ENCODE assay signal across 20 cellular contexts in the genomic region with DNA sequence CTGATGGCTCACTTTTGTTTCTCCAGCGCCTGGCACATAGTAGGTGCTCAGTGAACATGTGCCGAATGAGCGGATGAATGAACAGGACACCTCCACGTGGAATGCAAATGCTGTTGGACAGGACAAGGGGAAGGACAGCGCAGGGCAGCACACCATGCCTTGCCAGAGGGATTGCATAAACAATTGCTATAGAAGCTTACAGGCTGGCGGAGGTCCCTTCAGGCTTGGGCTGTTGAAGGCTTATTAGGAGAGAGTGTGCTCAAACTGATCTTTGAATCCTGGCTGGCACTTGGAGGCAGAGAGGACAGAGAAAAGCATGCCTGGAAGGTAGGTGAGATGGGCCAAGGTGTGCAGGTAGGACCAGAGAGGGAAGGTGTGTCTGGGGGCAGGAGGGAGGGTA. TPM values are rescaled to one million over a fixed set of nuclear protein-coding genes. Genes with fewer than 3 reads are reported as not detected.
DNase-seq lines count a peak whose midpoint lies in the region; ATAC-seq, FAIRE-seq and TF ChIP-seq lines count a peak whose summit lies in the region.
"Had no signal": no experiment of that assay in that cellular context is flagged by ENCODE, and none has a peak within 500 bp of the region (broad histone marks: within the 10 kb centered on the region; RNA-seq: fewer than 3 reads in every experiment).

No MANE protein-coding gene starts in this region.

- no peak overlapping the region for H2BK5ac ChIP-seq in IMR-90 (ENCODE audit: low read depth, low read length, poor library complexity, severe bottlenecking)

- TF ChIP-seq CTCF in IMR-90 (conservative IDR thresholded peaks at IDR 0.05; ENCODE audit: low read depth, low read length) (no peak), endodermal cell (conservative IDR thresholded peaks at IDR 0.05) (no peak), stomach (IDR thresholded peaks at IDR 0.05) (no peak)

- H3K4me3 ChIP-seq in IMR-90 (ENCODE audit: insufficient read depth, low read depth, low read length): no peak overlapping the region
- no peak overlapping the region for H3K4me3 ChIP-seq in endodermal cell (ENCODE audit: low read length)
- no peak overlapping the region for H3K4me3 ChIP-seq in stomach
- H3K4me3 ChIP-seq: BLaER1 had no signal

- peak overlapping the region; percentile 48 for H2AFZ ChIP-seq in IMR-90 (replicated peaks; ENCODE audit: low read length, poor library complexity)

- no peak overlapping the region for H3K27ac Mint-ChIP-seq in endodermal cell
- no peak overlapping the region for H3K27ac Mint-ChIP-seq in activated CD4-positive, alpha-beta memory T cell treated with anti-CD3 and anti-CD28 coated beads, Interleukin-2, amount 10 ng/mL, durations not matched to agents 7 days and 5 days
- H3K27ac Mint-ChIP-seq: CD8-positive, alpha-beta memory T cell; IgD-negative memory B cell had no signal

- H2AK9ac ChIP-seq in IMR-90 (replicated peaks; ENCODE audit: low read depth, low read length, poor library complexity): no peak overlapping the region

- H3K9me3 ChIP-seq in IMR-90 (ENCODE audit: control insufficient read depth, insufficient read depth, low read length): peaks cover 47% of the 10 kb centered on the region
- no peaks in the 10 kb centered on the region for H3K9me3 ChIP-seq in endodermal cell (ENCODE audit: control insufficient read depth, low read length)
- H3K9me3 ChIP-seq in stomach: no peaks in the 10 kb centered on the region
- H3K9me3 ChIP-seq: BLaER1, Caco-2 had no signal

- H2BK120ac ChIP-seq in IMR-90 (ENCODE audit: low read depth, low read length): no peak overlapping the region

- no peaks in the 10 kb centered on the region for H3K27me3 ChIP-seq in IMR-90 (ENCODE audit: control insufficient read depth, insufficient read depth, low read length)
- no peaks in the 10 kb centered on the region for H3K27me3 ChIP-seq in endodermal cell (ENCODE audit: control insufficient read depth, insufficient read depth, low read length, poor library complexity, severe bottlenecking)
- H3K27me3 ChIP-seq in stomach: peaks cover 0 to 12% (median 0%) of the 10 kb centered on the region in 3 donors
- H3K27me3 ChIP-seq: BLaER1 had no signal

- in situ Hi-C loops in IMR-90 (cut with MboI; ENCODE audit: low sequenced_read_pairs): no loop called here

- no peak overlapping the region for H3K4me3 Mint-ChIP-seq in endodermal cell
- no peak overlapping the region for H3K4me3 Mint-ChIP-seq in activated CD4-positive, alpha-beta memory T cell treated with anti-CD3 and anti-CD28 coated beads, Interleukin-2, amount 10 ng/mL, durations not matched to agents 7 days and 5 days
- H3K4me3 Mint-ChIP-seq: CD8-positive, alpha-beta memory T cell; IgD-negative memory B cell had no signal

- H4K8ac ChIP-seq in IMR-90 (ENCODE audit: low read depth in 2 of 2, low read length in 2 of 2): no peak overlapping the region

- H3K18ac ChIP-seq in IMR-90 (ENCODE audit: low read depth, low read length): no peak overlapping the region

- WGBS in IMR-90 (ENCODE audit: extremely low coverage in 2 of 2, insufficient read length in 1 of 2), 2 experiments: 51% methylated on average over 4 of the region's 6 CpGs; no CpG with 5 or more reads in 1 of the 2 experiments
- 92 to 93% methylated on average over 6 of the region's 6 CpGs for WGBS in endodermal cell (ENCODE audit: insufficient coverage in 1 of 2, insufficient read length in 1 of 2), 2 experiments
- WGBS in stomach, 5 donors: 70 to 86% (median 72%) methylated on average over 6 of the region's 6 CpGs

- CTCF ChIA-PET in IMR-90 (lab: Yijun Ruan, JAX): no interaction called here
- CTCF ChIA-PET in activated CD4-positive, alpha-beta memory T cell treated with anti-CD3 and anti-CD28 coated beads, Interleukin-2, amount 10 ng/mL, durations not matched to agents 7 days and 5 days (lab: Charles Lee): no interaction called here

- FAIRE-seq in urothelium cell line (lab: Jason Lieb, UNC): peak; percentile 94
- FAIRE-seq: GM12892, GM19239, H1 had no signal

- H2AK5ac ChIP-seq in IMR-90 (ENCODE audit: low read depth, low read length): no peak overlapping the region

- H3K4me1 ChIP-seq in IMR-90 (ENCODE audit: control insufficient read depth, insufficient read depth, low read length): no peaks in the 10 kb centered on the region
- no peaks in the 10 kb centered on the region for H3K4me1 ChIP-seq in endodermal cell (ENCODE audit: control insufficient read depth, insufficient read depth, low read length)
- peaks cover 0 to 3% (median 0%) of the 10 kb centered on the region in 4 donors for H3K4me1 ChIP-seq in stomach
- H3K4me1 ChIP-seq: Caco-2 had no signal

- no peaks in the 10 kb centered on the region for H3K4me1 Mint-ChIP-seq in endodermal cell
- H3K4me1 Mint-ChIP-seq in activated CD4-positive, alpha-beta memory T cell treated with anti-CD3 and anti-CD28 coated beads, Interleukin-2, amount 10 ng/mL, durations not matched to agents 7 days and 5 days: no peaks in the 10 kb centered on the region
- H3K4me1 Mint-ChIP-seq: CD8-positive, alpha-beta memory T cell had no signal

- no peak overlapping the region for H2BK15ac ChIP-seq in IMR-90 (ENCODE audit: low read depth, low read length)

- H3K9me3 Mint-ChIP-seq in endodermal cell: no peaks in the 10 kb centered on the region
- no peaks in the 10 kb centered on the region for H3K9me3 Mint-ChIP-seq in activated CD4-positive, alpha-beta memory T cell treated with anti-CD3 and anti-CD28 coated beads, Interleukin-2, amount 10 ng/mL, durations not matched to agents 7 days and 5 days

- POLR2A ChIA-PET in IMR-90 (lab: Charles Lee; ENCODE audit: unreplicated experiment): no interaction called here
- POLR2A ChIA-PET in activated CD4-positive, alpha-beta memory T cell treated with anti-CD3 and anti-CD28 coated beads, Interleukin-2, amount 10 ng/mL, durations not matched to agents 7 days and 5 days (lab: Charles Lee): no interaction called here

- dilution Hi-C loops in IMR-90 (cut with HindIII; ENCODE audit: low sequenced_read_pairs, unreplicated experiment): no loop called here

- H3K56ac ChIP-seq in IMR-90 (ENCODE audit: extremely low read depth, insufficient read depth, low read length): no peak overlapping the region

- no peak for TF ChIP-seq EP300 in stomach (IDR thresholded peaks at IDR 0.05)

- H3K4me2 ChIP-seq in IMR-90 (ENCODE audit: low read depth, low read length): no peak overlapping the region
- H3K4me2 ChIP-seq: BLaER1 had no signal

- no peak overlapping the region for H3K23ac ChIP-seq in IMR-90 (ENCODE audit: low read depth, low read length)

- H3K9ac ChIP-seq in IMR-90 (ENCODE audit: low read depth, low read length) (no peak overlapping the region), endodermal cell (ENCODE audit: extremely low read depth, low read length, poor library complexity, severe bottlenecking) (no peak overlapping the region)
- H3K9ac ChIP-seq: BLaER1 had no signal

- H4K91ac ChIP-seq in IMR-90 (ENCODE audit: insufficient read depth, low read depth, low read length): no peak overlapping the region

- no TSS peak for BruUV-seq in IMR-90 (replicated peaks; lab: Mats Ljungman, UMichigan)

- H4K20me1 ChIP-seq in IMR-90 (ENCODE audit: insufficient read depth, low read length): no peaks in the 10 kb centered on the region
- H4K20me1 ChIP-seq: BLaER1 had no signal

- ATAC-seq in IMR-90 (ENCODE audit: low read depth): no peak
- ATAC-seq in HG03565 (IDR thresholded peaks at IDR 0.05; ENCODE audit: unreplicated experiment): no peak
- no peak for ATAC-seq in GM19395 (IDR thresholded peaks at IDR 0.05; ENCODE audit: unreplicated experiment)

- no peak for TF ChIP-seq RAD21 in IMR-90 (IDR thresholded peaks at IDR 0.05; ENCODE audit: low read length)

- no peak for DNase-seq in IMR-90
- peak; percentile 9 for DNase-seq in endodermal cell
- peak; percentile 11 for DNase-seq in stomach
- no peak for DNase-seq in urothelium cell line (ENCODE audit: low spot score)
- no peak for DNase-seq in activated CD4-positive, alpha-beta memory T cell treated with anti-CD3 and anti-CD28 coated beads, Interleukin-2, amount 10 ng/mL, durations not matched to agents 7 days and 5 days
- DNase-seq: 8988T; AML-193; Caco-2; CD8-positive, alpha-beta memory T cell; DND-41; GDM1; HCEC 1CT had no signal

- intact Hi-C loops in IMR-90 (cut with micrococcal nuclease) (no loop called here), stomach (cut with DNase I; ENCODE audit: low total_unique reads) (no loop called here)

- peaks cover 7% of the 10 kb centered on the region for H3K27me3 Mint-ChIP-seq in endodermal cell (ENCODE audit: insufficient read depth)
- no peaks in the 10 kb centered on the region for H3K27me3 Mint-ChIP-seq in activated CD4-positive, alpha-beta memory T cell treated with anti-CD3 and anti-CD28 coated beads, Interleukin-2, amount 10 ng/mL, durations not matched to agents 7 days and 5 days
- H3K27me3 Mint-ChIP-seq: IgD-negative memory B cell had no signal

- TF ChIP-seq POLR2A in IMR-90 (IDR thresholded peaks at IDR 0.05; ENCODE audit: low read depth, low read length): no peak
- TF ChIP-seq POLR2A in stomach (IDR thresholded peaks at IDR 0.05): no peak

- H3K36me3 ChIP-seq in IMR-90 (ENCODE audit: control insufficient read depth, insufficient read depth, low read length) (no peaks in the 10 kb centered on the region), endodermal cell (ENCODE audit: control insufficient read depth, insufficient read depth, low read length) (no peaks in the 10 kb centered on the region), stomach (no peaks in the 10 kb centered on the region)
- H3K36me3 ChIP-seq: BLaER1 had no signal

- no peak overlapping the region for H3K4ac ChIP-seq in IMR-90 (ENCODE audit: low read depth, low read length)

- no peak overlapping the region for H4K5ac ChIP-seq in IMR-90 (ENCODE audit: low read depth, low read length)

- no peaks in the 10 kb centered on the region for H3K9me1 ChIP-seq in IMR-90 (ENCODE audit: insufficient read depth, low read length)

- H3K36me3 Mint-ChIP-seq in endodermal cell (ENCODE audit: low read depth): no peaks in the 10 kb centered on the region
- no peaks in the 10 kb centered on the region for H3K36me3 Mint-ChIP-seq in activated CD4-positive, alpha-beta memory T cell treated with anti-CD3 and anti-CD28 coated beads, Interleukin-2, amount 10 ng/mL, durations not matched to agents 7 days and 5 days (ENCODE audit: low read depth)
- H3K36me3 Mint-ChIP-seq: CD8-positive, alpha-beta memory T cell; IgD-negative memory B cell had no signal

- no peak overlapping the region for H3K14ac ChIP-seq in IMR-90 (replicated peaks; ENCODE audit: low read depth, low read length)

- H2BK20ac ChIP-seq in IMR-90 (ENCODE audit: low read depth, low read length): no peak overlapping the region

- no peaks in the 10 kb centered on the region for H3K79me1 ChIP-seq in IMR-90 (ENCODE audit: low read depth in 1 of 2, low read length in 2 of 2)

- H3K27ac ChIP-seq in IMR-90 (ENCODE audit: insufficient read depth, low read length): no peak overlapping the region
- no peak overlapping the region for H3K27ac ChIP-seq in endodermal cell (ENCODE audit: low read depth, low read length)
- no peak overlapping the region for H3K27ac ChIP-seq in stomach
- H3K27ac ChIP-seq: BLaER1 had no signal

RNA-seq across cellular contexts. Expression of gene ZNF536, which starts 35.9 kb away (rescaled TPM):
- total RNA-seq in IMR-90 (2012; rRNA removed) (not detected in 2 replicates), endodermal cell (not detected), stomach (10 to 100 TPM in 1 of 5 donors, 1 to 10 TPM in 2, under 1 TPM in 1, not detected in 1; 0.58 to 13.4 (median 3.8) TPM)
- polyA plus RNA-seq in IMR-90 (2012; rRNA removed) (not detected in 2 replicates), stomach (1 to 10 TPM in 1 of 3 donors, under 1 TPM in 2; 0.44 to 1.1 (median 0.53) TPM)
- polyA plus RNA-seq in IMR-90 (2012; cell fraction: cytosol; rRNA removed): not detected in 2 replicates
- not detected in 2 replicates for polyA plus RNA-seq in IMR-90 (2012; cell fraction: nucleus; rRNA removed; ENCODE audit: low replicate concordance)
- 5.0 TPM for polyA plus RNA-seq in endodermal cell (2013, experiment 1 of 2)
- polyA plus RNA-seq in endodermal cell (2013, experiment 2 of 2): 4.8 TPM
- total RNA-seq in activated CD4-positive, alpha-beta memory T cell treated with anti-CD3 and anti-CD28 coated beads, Interleukin-2, amount 10 ng/mL, durations not matched to agents 7 days and 5 days: not detected
- total RNA-seq: Caco-2; CD8-positive, alpha-beta memory T cell; HT-29 had no signal
- polyA plus RNA-seq: CD8-positive, alpha-beta memory T cell; IgD-negative memory B cell had no signal

Comparison
In these comparisons a context has a peak if more than half of its experiments do, and no peak if none do; other contexts are left out.
1. DNase-seq: peak in endodermal cell (single experiment) and stomach (single experiment); none in IMR-90 (single experiment), urothelium cell line (single experiment) and activated CD4-positive, alpha-beta memory T cell treated with anti-CD3 and anti-CD28 coated beads, Interleukin-2, amount 10 ng/mL, durations not matched to agents 7 days and 5 days (single experiment).